8 cellular contexts compared by ENCODE assay signal in the genomic region with DNA sequence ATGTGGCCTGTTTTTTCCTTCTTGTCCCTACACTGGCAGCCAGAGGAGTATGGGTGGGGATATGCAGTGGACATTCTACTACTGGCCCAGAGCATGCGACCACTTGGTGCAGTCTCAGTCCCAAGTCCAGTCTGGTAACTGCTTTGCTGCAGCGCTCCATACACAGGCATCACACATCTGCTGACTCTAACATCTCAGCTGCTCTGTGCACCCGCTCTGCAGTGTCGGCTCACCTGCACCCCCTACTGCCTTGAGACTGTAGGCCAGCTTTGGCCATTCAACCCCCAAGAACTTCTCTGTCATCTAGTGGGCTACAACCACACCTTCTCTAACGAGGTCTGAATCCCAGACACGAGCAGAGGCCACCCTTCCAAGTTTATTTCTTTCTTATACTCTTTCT. TPM values are rescaled to one million over a fixed set of nuclear protein-coding genes. Genes with fewer than 3 reads are reported as not detected.
A peak's percentile ranks its signal among the peaks of the same experiment; 100 is the strongest.
DNase-seq lines count a peak whose midpoint lies in the region; TF ChIP-seq lines count a peak whose summit lies in the region.

No MANE protein-coding gene starts in this region.

- H3K79me2 ChIP-seq in hepatocyte, result no peaks in the 10 kb centered on the region

- no peak overlapping the region for H3K4me2 ChIP-seq in hepatocyte

- no peaks in the 10 kb centered on the region for H3K4me1 ChIP-seq in hepatocyte (ENCODE audit: insufficient read depth)

- no peaks in the 10 kb centered on the region for H3K9me3 ChIP-seq in hepatocyte (ENCODE audit: low read depth)

- H2AFZ ChIP-seq in hepatocyte, result no peak overlapping the region

- no peak overlapping the region for H3K27ac ChIP-seq in hepatocyte

- H4K20me1 ChIP-seq in hepatocyte (ENCODE audit: insufficient read depth, poor library complexity, severe bottlenecking), result no peaks in the 10 kb centered on the region

- H3K27me3 Mint-ChIP-seq in activated CD4-positive, alpha-beta memory T cell treated with anti-CD3 and anti-CD28 coated beads for 36 hours, result peaks cover under 1% of the 10 kb centered on the region

- 37% methylated on average over 6 of the region's 6 CpGs for WGBS in hepatocyte (ENCODE audit: low lambda C conversion rate, missing lambda C conversion rate)

- intact Hi-C loops in activated CD4-positive, alpha-beta memory T cell treated with anti-CD3 and anti-CD28 coated beads for 36 hours (cut with micrococcal nuclease), result no loop called here

- H3K36me3 Mint-ChIP-seq in activated CD4-positive, alpha-beta memory T cell treated with anti-CD3 and anti-CD28 coated beads for 36 hours, result no peaks in the 10 kb centered on the region

- H3K4me1 Mint-ChIP-seq in activated CD4-positive, alpha-beta memory T cell treated with anti-CD3 and anti-CD28 coated beads for 36 hours (ENCODE audit: low read depth), result no peaks in the 10 kb centered on the region

- TF ChIP-seq CTCF in GM12872 (IDR thresholded peaks at IDR 0.05; ENCODE audit: insufficient read depth, low read depth, low read length), result peak; percentile 69
- TF ChIP-seq CTCF in hepatocyte (IDR thresholded peaks at IDR 0.05; ENCODE audit: poor library complexity), result peak; percentile 35

- POLR2A ChIA-PET in activated CD4-positive, alpha-beta memory T cell treated with anti-CD3 and anti-CD28 coated beads for 36 hours (lab: Charles Lee), result no interaction called here

- no peak overlapping the region for H3K4me3 Mint-ChIP-seq in activated CD4-positive, alpha-beta memory T cell treated with anti-CD3 and anti-CD28 coated beads for 36 hours

- no peaks in the 10 kb centered on the region for H3K9me2 ChIP-seq in hepatocyte (replicated peaks; ENCODE audit: insufficient read depth)

- no peaks in the 10 kb centered on the region for H3K27me3 ChIP-seq in hepatocyte

- CTCF ChIA-PET in activated CD4-positive, alpha-beta memory T cell treated with anti-CD3 and anti-CD28 coated beads for 36 hours (lab: Charles Lee), result no interaction called here

- H3K9me3 Mint-ChIP-seq in activated CD4-positive, alpha-beta memory T cell treated with anti-CD3 and anti-CD28 coated beads for 36 hours, result peaks cover 3% of the 10 kb centered on the region

- no peak overlapping the region for H3K27ac Mint-ChIP-seq in activated CD4-positive, alpha-beta memory T cell treated with anti-CD3 and anti-CD28 coated beads for 36 hours

- DNase-seq in H4 (ENCODE audit: low spot score), result peak; percentile 46
- DNase-seq in MV-4-11 (lab: John Stamatoyannopoulos, UW), result peak; percentile 12
- DNase-seq in hepatocyte (ENCODE audit: low spot score), result peak; percentile 67
- no peak for DNase-seq in occipital lobe (lab: John Stamatoyannopoulos, UW)
- no peak for DNase-seq in NCI-H2107 treated with DMSO at 0.1 percent for 48 hours (lab: John Stamatoyannopoulos, UW; ENCODE audit: unreplicated experiment)
- DNase-seq in NOMO-1 treated with dmso at 0.1 percent for 144 hours (lab: John Stamatoyannopoulos, UW; ENCODE audit: unreplicated experiment), result no peak
- no peak for DNase-seq in activated CD4-positive, alpha-beta memory T cell treated with anti-CD3 and anti-CD28 coated beads for 36 hours

- H3K4me3 ChIP-seq in hepatocyte, result no peak overlapping the region

- H3K36me3 ChIP-seq in hepatocyte (replicated peaks; ENCODE audit: insufficient read depth, low read depth), result no peaks in the 10 kb centered on the region

RNA-seq across cellular contexts. Expression of a gene that starts 46.4 kb away (rescaled TPM):
- not detected in 2 replicates for total RNA-seq in H4 (2014; rRNA removed; shearing (Covaris generic))
- total RNA-seq in hepatocyte (0.52 and 1.2 TPM in 2 replicates), occipital lobe (0.94 TPM)
- polyA plus RNA-seq in hepatocyte, result 0.77 and 1.4 TPM in 2 replicates
- not detected for total RNA-seq in activated CD4-positive, alpha-beta memory T cell treated with anti-CD3 and anti-CD28 coated beads for 36 hours

Comparison
In these comparisons a context has a peak if more than half of its experiments do, and no peak if none do; other contexts are left out.
1. DNase-seq: peak in H4 (single experiment), MV-4-11 (single experiment) and hepatocyte (single experiment); none in occipital lobe (single experiment), NCI-H2107 treated with DMSO at 0.1 percent for 48 hours (single experiment), NOMO-1 treated with dmso at 0.1 percent for 144 hours (single experiment) and activated CD4-positive, alpha-beta memory T cell treated with anti-CD3 and anti-CD28 coated beads for 36 hours (single experiment).